ENCODE assay signal across 1 cellular context in the genomic region with DNA sequence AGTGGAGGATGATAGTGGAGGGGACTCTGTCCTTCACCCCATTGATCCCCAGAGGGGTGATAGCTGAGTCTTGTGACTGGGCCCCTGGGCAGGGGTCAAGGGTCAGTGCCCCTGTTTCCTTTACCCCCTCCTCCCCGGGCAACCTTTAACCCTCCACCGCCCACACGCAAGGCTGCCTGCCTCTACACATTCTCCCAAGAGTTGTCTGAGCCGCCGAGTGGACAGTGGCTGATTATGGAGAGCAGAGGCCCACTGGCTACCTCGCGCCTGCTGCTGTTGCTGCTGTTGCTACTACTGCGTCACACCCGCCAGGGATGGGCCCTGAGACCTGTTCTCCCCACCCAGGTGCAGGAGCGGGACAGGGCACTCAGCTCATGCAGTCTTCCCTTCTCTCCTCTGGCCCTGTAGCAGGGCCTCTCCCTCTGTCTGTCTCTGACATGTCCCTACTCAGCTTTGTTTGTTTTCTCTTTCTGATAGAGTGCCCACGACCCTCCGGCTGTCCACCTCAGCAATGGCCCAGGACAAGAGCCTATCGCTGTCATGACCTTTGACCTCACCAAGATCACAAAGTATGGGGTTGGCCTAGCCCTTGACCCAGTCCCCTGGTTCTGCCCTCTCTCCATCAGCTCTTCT.
A peak's percentile ranks its signal among the peaks of the same experiment; 100 is the strongest.
TF ChIP-seq lines count a peak whose summit lies in the region.

A gene with protein sequence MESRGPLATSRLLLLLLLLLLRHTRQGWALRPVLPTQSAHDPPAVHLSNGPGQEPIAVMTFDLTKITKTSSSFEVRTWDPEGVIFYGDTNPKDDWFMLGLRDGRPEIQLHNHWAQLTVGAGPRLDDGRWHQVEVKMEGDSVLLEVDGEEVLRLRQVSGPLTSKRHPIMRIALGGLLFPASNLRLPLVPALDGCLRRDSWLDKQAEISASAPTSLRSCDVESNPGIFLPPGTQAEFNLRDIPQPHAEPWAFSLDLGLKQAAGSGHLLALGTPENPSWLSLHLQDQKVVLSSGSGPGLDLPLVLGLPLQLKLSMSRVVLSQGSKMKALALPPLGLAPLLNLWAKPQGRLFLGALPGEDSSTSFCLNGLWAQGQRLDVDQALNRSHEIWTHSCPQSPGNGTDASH (plus strand): TSS at position 197 of the 633 bp plus-strand sequence. CDS start 38 bp downstream, at position 235.

TF ChIP-seq in HepG2, 621 proteins besides CTCF, POLR2A, EP300 and RAD21 (continued from another document and continues in another):
- TF ChIP-seq, protein P1, sequence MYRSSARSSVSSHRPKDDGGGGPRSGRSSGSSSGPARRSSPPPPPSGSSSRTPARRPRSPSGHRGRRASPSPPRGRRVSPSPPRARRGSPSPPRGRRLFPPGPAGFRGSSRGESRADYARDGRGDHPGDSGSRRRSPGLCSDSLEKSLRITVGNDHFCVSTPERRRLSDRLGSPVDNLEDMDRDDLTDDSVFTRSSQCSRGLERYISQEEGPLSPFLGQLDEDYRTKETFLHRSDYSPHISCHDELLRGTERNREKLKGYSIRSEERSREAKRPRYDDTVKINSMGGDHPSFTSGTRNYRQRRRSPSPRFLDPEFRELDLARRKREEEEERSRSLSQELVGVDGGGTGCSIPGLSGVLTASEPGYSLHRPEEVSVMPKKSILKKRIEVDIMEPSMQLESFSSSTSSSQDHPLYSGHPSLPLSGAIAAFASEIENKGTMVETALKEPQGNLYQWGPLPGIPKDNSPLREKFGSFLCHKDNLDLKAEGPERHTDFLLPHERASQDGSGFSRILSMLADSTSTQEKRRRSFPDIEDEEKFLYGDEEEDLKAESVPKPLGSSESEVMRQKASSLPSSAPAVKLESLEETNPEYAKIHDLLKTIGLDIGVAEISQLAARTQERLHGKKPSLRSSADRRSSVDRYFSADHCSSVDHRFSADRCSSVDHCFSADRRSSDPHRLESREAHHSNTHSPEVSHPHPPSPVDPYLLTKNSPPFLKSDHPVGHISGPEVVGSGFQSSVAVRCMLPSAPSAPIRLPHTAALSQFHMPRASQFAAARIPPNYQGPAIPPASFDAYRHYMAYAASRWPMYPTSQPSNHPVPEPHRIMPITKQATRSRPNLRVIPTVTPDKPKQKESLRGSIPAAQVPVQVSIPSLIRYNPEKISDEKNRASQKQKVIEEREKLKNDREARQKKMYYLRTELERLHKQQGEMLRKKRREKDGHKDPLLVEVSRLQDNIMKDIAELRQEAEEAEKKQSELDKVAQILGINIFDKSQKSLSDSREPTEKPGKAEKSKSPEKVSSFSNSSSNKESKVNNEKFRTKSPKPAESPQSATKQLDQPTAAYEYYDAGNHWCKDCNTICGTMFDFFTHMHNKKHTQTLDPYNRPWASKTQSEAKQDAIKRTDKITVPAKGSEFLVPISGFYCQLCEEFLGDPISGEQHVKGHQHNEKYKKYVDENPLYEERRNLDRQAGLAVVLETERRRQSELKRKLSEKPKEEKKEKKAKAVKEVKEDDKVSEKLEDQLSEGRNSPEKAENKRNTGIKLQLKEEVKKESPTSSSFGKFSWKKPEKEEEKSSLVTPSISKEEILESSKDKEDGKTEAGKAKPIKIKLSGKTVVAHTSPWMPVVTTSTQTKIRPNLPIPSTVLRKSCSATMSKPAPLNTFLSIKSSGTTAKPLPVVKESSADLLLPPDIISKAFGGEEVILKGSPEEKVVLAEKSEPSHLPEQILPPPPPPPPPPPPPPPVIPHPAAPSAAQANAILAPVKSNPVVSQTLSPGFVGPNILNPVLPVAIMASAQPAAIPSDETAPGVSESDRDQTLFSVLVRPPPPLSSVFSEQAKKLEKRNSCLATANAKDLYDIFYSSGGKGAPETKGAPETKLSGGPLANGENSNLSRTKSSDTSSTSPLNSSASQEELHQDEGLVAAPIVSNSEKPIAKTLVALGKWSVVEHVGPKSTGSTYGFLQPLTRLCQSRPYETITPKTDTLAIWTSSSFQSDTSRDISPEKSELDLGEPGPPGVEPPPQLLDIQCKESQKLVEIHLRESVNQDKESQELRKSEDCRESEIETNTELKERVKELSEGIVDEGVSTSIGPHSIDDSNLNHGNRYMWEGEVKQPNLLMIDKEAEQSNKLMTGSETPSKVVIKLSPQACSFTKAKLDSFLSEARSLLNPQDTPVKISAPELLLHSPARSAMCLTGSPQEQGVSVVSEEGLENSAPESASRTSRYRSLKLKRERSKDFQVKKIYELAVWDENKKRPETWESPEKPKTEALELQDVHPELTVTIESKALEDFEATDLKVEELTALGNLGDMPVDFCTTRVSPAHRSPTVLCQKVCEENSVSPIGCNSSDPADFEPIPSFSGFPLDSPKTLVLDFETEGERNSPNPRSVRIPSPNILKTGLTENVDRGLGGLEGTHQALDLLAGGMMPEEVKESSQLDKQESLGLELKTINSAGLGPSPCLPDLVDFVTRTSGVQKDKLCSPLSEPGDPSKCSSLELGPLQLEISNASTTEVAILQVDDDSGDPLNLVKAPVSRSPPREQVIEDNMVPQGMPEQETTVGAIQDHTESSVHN (CRISPR knock-in tag; IDR thresholded peaks at IDR 0.05): no peak
- no peak for TF ChIP-seq MIXL1 (CRISPR knock-in tag; IDR thresholded peaks at IDR 0.05)
- TF ChIP-seq NR2F6 (IDR thresholded peaks at IDR 0.05): peak; percentile 92
- TF ChIP-seq NR2F6 (CRISPR knock-in tag; IDR thresholded peaks at IDR 0.05): peak; percentile 89
- no peak for TF ChIP-seq ZNF34 (CRISPR knock-in tag; IDR thresholded peaks at IDR 0.05; ENCODE audit: borderline replicate concordance)
- TF ChIP-seq BRCA1 (CRISPR knock-in tag; IDR thresholded peaks at IDR 0.05): no peak
- no peak for TF ChIP-seq RXRB (CRISPR knock-in tag; IDR thresholded peaks at IDR 0.05; ENCODE audit: borderline replicate concordance)
- no peak for TF ChIP-seq FOSL2 (CRISPR knock-in tag; IDR thresholded peaks at IDR 0.05)
- no peak for TF ChIP-seq ZNF224 (CRISPR knock-in tag; IDR thresholded peaks at IDR 0.05)
- TF ChIP-seq ATF1 (CRISPR knock-in tag; IDR thresholded peaks at IDR 0.05): no peak
- no peak for TF ChIP-seq SOX5 (CRISPR knock-in tag; IDR thresholded peaks at IDR 0.05; ENCODE audit: borderline replicate concordance)
- TF ChIP-seq RARG (CRISPR knock-in tag; IDR thresholded peaks at IDR 0.05; ENCODE audit: low read depth): no peak
- TF ChIP-seq SSRP1 (CRISPR knock-in tag; IDR thresholded peaks at IDR 0.05): no peak
- TF ChIP-seq KLF11 (CRISPR knock-in tag; IDR thresholded peaks at IDR 0.05): no peak
- TF ChIP-seq, protein P2, sequence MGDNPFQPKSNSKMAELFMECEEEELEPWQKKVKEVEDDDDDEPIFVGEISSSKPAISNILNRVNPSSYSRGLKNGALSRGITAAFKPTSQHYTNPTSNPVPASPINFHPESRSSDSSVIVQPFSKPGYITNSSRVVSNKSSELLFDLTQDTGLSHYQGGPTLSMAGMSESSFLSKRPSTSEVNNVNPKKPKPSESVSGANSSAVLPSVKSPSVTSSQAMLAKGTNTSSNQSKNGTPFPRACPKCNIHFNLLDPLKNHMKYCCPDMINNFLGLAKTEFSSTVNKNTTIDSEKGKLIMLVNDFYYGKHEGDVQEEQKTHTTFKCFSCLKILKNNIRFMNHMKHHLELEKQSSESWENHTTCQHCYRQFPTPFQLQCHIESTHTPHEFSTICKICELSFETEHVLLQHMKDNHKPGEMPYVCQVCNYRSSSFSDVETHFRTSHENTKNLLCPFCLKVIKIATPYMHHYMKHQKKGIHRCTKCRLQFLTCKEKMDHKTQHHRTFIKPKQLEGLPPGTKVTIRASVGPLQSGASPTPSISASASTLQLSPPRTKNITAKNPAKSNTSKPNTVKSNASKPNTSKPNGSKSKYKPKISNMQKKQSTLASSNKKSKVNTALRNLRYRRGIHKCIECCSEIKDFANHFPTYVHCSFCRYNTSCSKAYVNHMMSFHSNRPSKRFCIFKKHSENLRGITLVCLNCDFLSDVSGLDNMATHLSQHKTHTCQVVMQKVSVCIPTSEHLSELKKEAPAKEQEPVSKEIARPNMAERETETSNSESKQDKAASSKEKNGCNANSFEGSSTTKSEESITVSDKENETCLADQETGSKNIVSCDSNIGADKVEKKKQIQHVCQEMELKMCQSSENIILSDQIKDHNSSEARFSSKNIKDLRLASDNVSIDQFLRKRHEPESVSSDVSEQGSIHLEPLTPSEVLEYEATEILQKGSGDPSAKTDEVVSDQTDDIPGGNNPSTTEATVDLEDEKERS (CRISPR knock-in tag; IDR thresholded peaks at IDR 0.05): no peak
- no peak for TF ChIP-seq RAD51 (IDR thresholded peaks at IDR 0.05; ENCODE audit: borderline replicate concordance)
- TF ChIP-seq PAF1 (CRISPR knock-in tag; IDR thresholded peaks at IDR 0.05): no peak
- TF ChIP-seq, protein P3, sequence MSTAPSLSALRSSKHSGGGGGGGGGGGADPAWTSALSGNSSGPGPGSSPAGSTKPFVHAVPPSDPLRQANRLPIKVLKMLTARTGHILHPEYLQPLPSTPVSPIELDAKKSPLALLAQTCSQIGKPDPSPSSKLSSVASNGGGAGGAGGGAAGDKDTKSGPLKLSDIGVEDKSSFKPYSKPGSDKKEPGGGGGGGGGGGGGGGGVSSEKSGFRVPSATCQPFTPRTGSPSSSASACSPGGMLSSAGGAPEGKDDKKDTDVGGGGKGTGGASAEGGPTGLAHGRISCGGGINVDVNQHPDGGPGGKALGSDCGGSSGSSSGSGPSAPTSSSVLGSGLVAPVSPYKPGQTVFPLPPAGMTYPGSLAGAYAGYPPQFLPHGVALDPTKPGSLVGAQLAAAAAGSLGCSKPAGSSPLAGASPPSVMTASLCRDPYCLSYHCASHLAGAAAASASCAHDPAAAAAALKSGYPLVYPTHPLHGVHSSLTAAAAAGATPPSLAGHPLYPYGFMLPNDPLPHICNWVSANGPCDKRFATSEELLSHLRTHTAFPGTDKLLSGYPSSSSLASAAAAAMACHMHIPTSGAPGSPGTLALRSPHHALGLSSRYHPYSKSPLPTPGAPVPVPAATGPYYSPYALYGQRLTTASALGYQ (CRISPR knock-in tag; IDR thresholded peaks at IDR 0.05): no peak
- TF ChIP-seq, protein P4, sequence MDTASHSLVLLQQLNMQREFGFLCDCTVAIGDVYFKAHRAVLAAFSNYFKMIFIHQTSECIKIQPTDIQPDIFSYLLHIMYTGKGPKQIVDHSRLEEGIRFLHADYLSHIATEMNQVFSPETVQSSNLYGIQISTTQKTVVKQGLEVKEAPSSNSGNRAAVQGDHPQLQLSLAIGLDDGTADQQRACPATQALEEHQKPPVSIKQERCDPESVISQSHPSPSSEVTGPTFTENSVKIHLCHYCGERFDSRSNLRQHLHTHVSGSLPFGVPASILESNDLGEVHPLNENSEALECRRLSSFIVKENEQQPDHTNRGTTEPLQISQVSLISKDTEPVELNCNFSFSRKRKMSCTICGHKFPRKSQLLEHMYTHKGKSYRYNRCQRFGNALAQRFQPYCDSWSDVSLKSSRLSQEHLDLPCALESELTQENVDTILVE (CRISPR knock-in tag; IDR thresholded peaks at IDR 0.05): no peak
- no peak for TF ChIP-seq CC2D1A (CRISPR knock-in tag; IDR thresholded peaks at IDR 0.05)
- TF ChIP-seq RFX1 (IDR thresholded peaks at IDR 0.05): no peak
- no peak for TF ChIP-seq PLRG1 (conservative IDR thresholded peaks at IDR 0.05)
- TF ChIP-seq, protein P5, sequence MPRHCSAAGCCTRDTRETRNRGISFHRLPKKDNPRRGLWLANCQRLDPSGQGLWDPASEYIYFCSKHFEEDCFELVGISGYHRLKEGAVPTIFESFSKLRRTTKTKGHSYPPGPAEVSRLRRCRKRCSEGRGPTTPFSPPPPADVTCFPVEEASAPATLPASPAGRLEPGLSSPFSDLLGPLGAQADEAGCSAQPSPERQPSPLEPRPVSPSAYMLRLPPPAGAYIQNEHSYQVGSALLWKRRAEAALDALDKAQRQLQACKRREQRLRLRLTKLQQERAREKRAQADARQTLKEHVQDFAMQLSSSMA (CRISPR knock-in tag; IDR thresholded peaks at IDR 0.05): no peak
- no peak for TF ChIP-seq NFE2 (CRISPR knock-in tag; IDR thresholded peaks at IDR 0.05)
- TF ChIP-seq, protein P6, sequence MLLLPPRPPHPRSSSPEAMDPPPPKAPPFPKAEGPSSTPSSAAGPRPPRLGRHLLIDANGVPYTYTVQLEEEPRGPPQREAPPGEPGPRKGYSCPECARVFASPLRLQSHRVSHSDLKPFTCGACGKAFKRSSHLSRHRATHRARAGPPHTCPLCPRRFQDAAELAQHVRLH (CRISPR knock-in tag; IDR thresholded peaks at IDR 0.05; ENCODE audit: borderline replicate concordance, low read depth): no peak
- no peak for TF ChIP-seq ZNF670 (CRISPR knock-in tag; IDR thresholded peaks at IDR 0.05; ENCODE audit: borderline replicate concordance)
- TF ChIP-seq FOXO1 (CRISPR knock-in tag; IDR thresholded peaks at IDR 0.05): peak; percentile 35; the same call in 1 of the 2 replicates
- TF ChIP-seq RNF2 (conservative IDR thresholded peaks at IDR 0.05; ENCODE audit: low read depth): no peak
